ENCODE assay signal across 29 cellular contexts in the genomic region with DNA sequence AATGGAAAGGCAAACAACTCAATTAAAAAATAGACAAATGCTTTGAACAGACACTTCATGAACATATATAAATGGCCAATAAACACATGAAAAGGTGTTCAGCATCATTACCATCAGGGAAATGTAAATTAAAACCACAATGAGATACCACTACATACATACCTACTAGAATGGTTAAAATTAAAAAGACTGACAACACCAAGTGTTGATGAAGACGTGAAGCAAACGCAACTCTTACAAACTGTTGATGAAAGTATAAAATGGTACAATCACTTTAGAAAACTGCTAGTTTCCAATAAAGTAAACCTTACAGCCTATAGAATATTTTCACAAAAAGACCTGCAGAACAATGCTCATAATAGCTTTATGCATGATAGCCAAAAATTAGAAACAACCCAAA.
"Had no signal": no experiment of that assay in that cellular context is flagged by ENCODE, and none has a peak within 500 bp of the region (broad histone marks: within the 10 kb centered on the region; RNA-seq: fewer than 3 reads in every experiment).

No MANE protein-coding gene starts in this region.

- H3K4me1 ChIP-seq: colonic mucosa, esophagus muscularis mucosa, esophagus squamous epithelium, foreskin keratinocyte had no signal

- H3K9me3 Mint-ChIP-seq: dendritic cell treated with granulocyte-macrophage colony-stimulating factor and Interleukin-4, amounts not matched to agents 40 ng/mL and 50 ng/mL, for 4 days; effector memory CD8-positive, alpha-beta T cell had no signal

- H2AFZ ChIP-seq: hepatocyte had no signal

- H3K4me3 Mint-ChIP-seq: dendritic cell treated with granulocyte-macrophage colony-stimulating factor and Interleukin-4, amounts not matched to agents 40 ng/mL and 50 ng/mL, for 4 days; effector memory CD8-positive, alpha-beta T cell; endodermal cell had no signal

- H3K27me3 Mint-ChIP-seq: dendritic cell treated with granulocyte-macrophage colony-stimulating factor and Interleukin-4, amounts not matched to agents 40 ng/mL and 50 ng/mL, for 4 days; effector memory CD8-positive, alpha-beta T cell had no signal

- H3K9me3 ChIP-seq: colonic mucosa, esophagus muscularis mucosa, esophagus squamous epithelium, gastrocnemius medialis, gastroesophageal sphincter, heart left ventricle had no signal

- H3K27ac Mint-ChIP-seq: dendritic cell treated with granulocyte-macrophage colony-stimulating factor and Interleukin-4, amounts not matched to agents 40 ng/mL and 50 ng/mL, for 4 days; effector memory CD8-positive, alpha-beta T cell; endodermal cell had no signal

- FAIRE-seq: endometrium, endothelial cell of umbilical vein, frontal cortex had no signal

- H3K79me2 ChIP-seq: hepatocyte had no signal

- H3K27ac ChIP-seq: colonic mucosa, coronary artery, dorsolateral prefrontal cortex, epithelial cell of prostate, esophagus muscularis mucosa, esophagus squamous epithelium, foreskin keratinocyte, gastrocnemius medialis, gastroesophageal sphincter, heart left ventricle, heart right ventricle, hepatocyte had no signal

- H3K36me3 ChIP-seq: colonic mucosa had no signal

- H3K27me3 ChIP-seq: colonic mucosa, dorsolateral prefrontal cortex, esophagus muscularis mucosa, esophagus squamous epithelium, foreskin keratinocyte, gastrocnemius medialis, gastroesophageal sphincter, heart left ventricle, heart right ventricle, hepatocyte had no signal

- H3K4me2 ChIP-seq: hepatocyte had no signal

- DNase-seq: colonic mucosa; cortex of kidney; dermis blood vessel endothelial cell; dorsolateral prefrontal cortex; effector CD4-positive, alpha-beta T cell; effector CD8-positive, alpha-beta T cell; effector memory CD4-positive, alpha-beta T cell; effector memory CD8-positive, alpha-beta T cell; endodermal cell; erythroblast; esophagus squamous epithelium; foreskin fibroblast; foreskin keratinocyte; foreskin melanocyte; gastrocnemius medialis; glutamatergic neuron; head of caudate nucleus; heart left ventricle; heart right ventricle had no signal

- H3K4me1 Mint-ChIP-seq: endodermal cell had no signal

- ATAC-seq: effector memory CD8-positive, alpha-beta T cell; esophagus mucosa; foreskin keratinocyte; gastrocnemius medialis; gastroesophageal sphincter; heart left ventricle; heart right ventricle had no signal

- H3K4me3 ChIP-seq: colonic mucosa, coronary artery, dorsolateral prefrontal cortex, esophagus muscularis mucosa, esophagus squamous epithelium, gastrocnemius medialis, gastroesophageal sphincter, heart left ventricle, heart right ventricle, hepatocyte had no signal
